ENCODE assay signal across 31 cellular contexts in the genomic region with DNA sequence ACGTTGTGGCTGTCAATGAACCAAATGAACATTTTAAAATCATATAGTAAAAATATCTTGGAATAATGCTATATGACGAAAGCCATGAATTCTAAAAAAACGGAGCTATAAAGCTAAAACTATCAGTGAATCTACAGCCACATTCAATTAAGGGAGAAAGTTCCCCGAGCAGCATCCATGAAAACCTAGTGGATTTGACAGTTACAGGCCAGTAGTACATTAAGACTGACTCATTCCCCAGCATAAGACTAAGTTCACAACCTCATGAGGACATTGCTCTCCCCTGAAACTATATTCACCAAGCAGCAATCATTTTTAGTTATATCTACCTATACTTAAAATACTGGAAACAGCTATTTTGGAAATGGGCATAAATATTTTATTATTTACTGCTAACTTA.
"Had no signal": no experiment of that assay in that cellular context is flagged by ENCODE, and none has a peak within 500 bp of the region (broad histone marks: within the 10 kb centered on the region; RNA-seq: fewer than 3 reads in every experiment).

No MANE protein-coding gene starts in this region.

- H3K27ac ChIP-seq: ascending aorta, breast epithelium, cardiac muscle cell, colonic mucosa, epithelial cell of prostate, foreskin keratinocyte had no signal

- H3K4me1 ChIP-seq: breast epithelium, colonic mucosa had no signal

- H3K9me3 ChIP-seq: ascending aorta, breast epithelium, colonic mucosa, gastrocnemius medialis, heart left ventricle had no signal

- H3K27me3 ChIP-seq: ascending aorta, breast epithelium, cardiac muscle cell, colonic mucosa, foreskin keratinocyte, gastrocnemius medialis, heart left ventricle had no signal

- FAIRE-seq: endometrium, endothelial cell of umbilical vein had no signal

- DNase-seq: activated CD4-positive, alpha-beta memory T cell treated with anti-CD3 and anti-CD28 coated beads, Interleukin-2, amount 10 ng/mL, durations not matched to agents 7 days and 5 days; activated CD4-positive, alpha-beta T cell treated with anti-CD3 and anti-CD28 coated beads for 1 hour; activated CD4-positive, alpha-beta T cell treated with anti-CD3 and anti-CD28 coated beads for 4 hours; activated CD4-positive, alpha-beta T cell treated with anti-CD3 and anti-CD28 coated beads, Interleukin-2, amount 10 ng/mL, durations not matched to agents 7 days and 5 days; activated CD4-positive, alpha-beta T cell treated with anti-CD3 and anti-CD28 coated beads, Interleukin-2, amount 50 U/mL, for 4 hours; activated CD4-positive, CD25-positive, alpha-beta regulatory T cell; activated CD8-positive, alpha-beta memory T cell treated with anti-CD3 and anti-CD28 coated beads, Interleukin-2, amount 50 U/mL, for 48 hours; activated gamma-delta T cell; activated naive CD4-positive, alpha-beta T cell; activated naive CD4-positive, alpha-beta T cell treated with anti-CD3 and anti-CD28 coated beads, Interleukin-2, amount 10 ng/mL, durations not matched to agents 7 days and 5 days; activated naive CD8-positive, alpha-beta T cell treated with anti-CD3 and anti-CD28 coated beads, Interleukin-2, amount 10 ng/mL, durations not matched to agents 7 days and 5 days; activated T-cell treated with anti-CD3 and anti-CD28 coated beads for 4 hours; activated T-cell treated with anti-CD3 and anti-CD28 coated beads, Interleukin-2, amount 50 U/mL, for 24 hours; activated T-cell treated with anti-CD3 and anti-CD28 coated beads, Interleukin-2, amount 50 U/mL, for 72 hours; central memory CD4-positive, alpha-beta T cell; cerebellar nuclear complex; colonic mucosa; effector CD8-positive, alpha-beta T cell; foreskin keratinocyte; gastrocnemius medialis; glutamatergic neuron; heart left ventricle; T-helper 1 cell; T-helper 17 cell; T1000 had no signal

- H3K4me3 ChIP-seq: ascending aorta, breast epithelium, cardiac muscle cell, colonic mucosa, gastrocnemius medialis, heart left ventricle had no signal

- H3K36me3 ChIP-seq: cardiac muscle cell had no signal
